Comparison of ENCODE assay signal across 1 cellular context in the genomic region with DNA sequence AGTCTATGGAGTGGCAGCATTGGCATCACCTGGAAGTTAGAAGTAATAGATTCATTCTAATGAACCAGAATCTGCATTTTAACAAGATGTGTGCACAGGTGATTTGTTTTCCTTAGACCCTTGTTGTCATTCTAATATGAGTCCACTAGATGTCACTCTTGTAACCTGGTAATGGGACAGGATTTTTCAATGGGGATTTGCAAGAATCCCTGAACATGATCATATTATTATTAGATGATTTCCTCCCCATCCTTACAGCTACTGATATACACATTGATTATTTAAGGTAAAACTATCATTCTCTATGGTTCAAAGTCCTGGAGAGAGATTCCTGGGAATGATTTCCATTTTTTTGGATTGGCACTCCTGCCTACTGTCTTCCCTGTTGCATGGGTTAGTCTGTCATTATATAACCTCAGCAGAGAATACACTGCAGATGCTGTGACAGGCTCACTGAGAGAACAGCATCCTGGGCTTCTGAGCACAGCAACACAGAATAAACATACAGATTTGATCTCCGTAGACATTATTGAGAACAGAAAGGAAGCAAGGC.
TF ChIP-seq lines count a peak whose summit lies in the region.

No MANE protein-coding gene starts in this region.

TF ChIP-seq in HEK293, 187 proteins besides CTCF, POLR2A, EP300 and RAD21 (continued from another document):
- TF ChIP-seq, protein P1, sequence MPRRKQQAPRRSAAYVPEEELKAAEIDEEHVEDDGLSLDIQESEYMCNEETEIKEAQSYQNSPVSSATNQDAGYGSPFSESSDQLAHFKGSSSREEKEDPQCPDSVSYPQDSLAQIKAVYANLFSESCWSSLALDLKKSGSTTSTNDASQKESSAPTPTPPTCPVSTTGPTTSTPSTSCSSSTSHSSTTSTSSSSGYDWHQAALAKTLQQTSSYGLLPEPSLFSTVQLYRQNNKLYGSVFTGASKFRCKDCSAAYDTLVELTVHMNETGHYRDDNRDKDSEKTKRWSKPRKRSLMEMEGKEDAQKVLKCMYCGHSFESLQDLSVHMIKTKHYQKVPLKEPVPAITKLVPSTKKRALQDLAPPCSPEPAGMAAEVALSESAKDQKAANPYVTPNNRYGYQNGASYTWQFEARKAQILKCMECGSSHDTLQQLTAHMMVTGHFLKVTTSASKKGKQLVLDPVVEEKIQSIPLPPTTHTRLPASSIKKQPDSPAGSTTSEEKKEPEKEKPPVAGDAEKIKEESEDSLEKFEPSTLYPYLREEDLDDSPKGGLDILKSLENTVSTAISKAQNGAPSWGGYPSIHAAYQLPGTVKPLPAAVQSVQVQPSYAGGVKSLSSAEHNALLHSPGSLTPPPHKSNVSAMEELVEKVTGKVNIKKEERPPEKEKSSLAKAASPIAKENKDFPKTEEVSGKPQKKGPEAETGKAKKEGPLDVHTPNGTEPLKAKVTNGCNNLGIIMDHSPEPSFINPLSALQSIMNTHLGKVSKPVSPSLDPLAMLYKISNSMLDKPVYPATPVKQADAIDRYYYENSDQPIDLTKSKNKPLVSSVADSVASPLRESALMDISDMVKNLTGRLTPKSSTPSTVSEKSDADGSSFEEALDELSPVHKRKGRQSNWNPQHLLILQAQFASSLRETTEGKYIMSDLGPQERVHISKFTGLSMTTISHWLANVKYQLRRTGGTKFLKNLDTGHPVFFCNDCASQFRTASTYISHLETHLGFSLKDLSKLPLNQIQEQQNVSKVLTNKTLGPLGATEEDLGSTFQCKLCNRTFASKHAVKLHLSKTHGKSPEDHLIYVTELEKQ (tag by site-specific recombination; IDR thresholded peaks at IDR 0.05; ENCODE audit: borderline replicate concordance), result no peak
- no peak for TF ChIP-seq ZNF37A (tag by site-specific recombination; IDR thresholded peaks at IDR 0.05)
- no peak for TF ChIP-seq PRDM4 (tag by site-specific recombination; IDR thresholded peaks at IDR 0.05)
- no peak for TF ChIP-seq ZNF266 (tag by site-specific recombination; IDR thresholded peaks at IDR 0.05; ENCODE audit: low read depth)
- no peak for TF ChIP-seq ZNF138 (tag by site-specific recombination; IDR thresholded peaks at IDR 0.05; ENCODE audit: borderline replicate concordance)
- no peak for TF ChIP-seq ZNF404 (tag by site-specific recombination; IDR thresholded peaks at IDR 0.05)
- TF ChIP-seq KLF9 (tag by site-specific recombination; IDR thresholded peaks at IDR 0.05; ENCODE audit: low read depth), result no peak
- no peak for TF ChIP-seq BCL11A (tag by site-specific recombination; IDR thresholded peaks at IDR 0.05; ENCODE audit: low read depth)
- no peak for TF ChIP-seq ZNF10 (tag by site-specific recombination; IDR thresholded peaks at IDR 0.05)
- TF ChIP-seq ZNF654 (tag by site-specific recombination; IDR thresholded peaks at IDR 0.05; ENCODE audit: low read depth), result peak; percentile 76
- no peak for TF ChIP-seq ZNF791 (tag by site-specific recombination; IDR thresholded peaks at IDR 0.05)
- TF ChIP-seq HOXC10 (CRISPR knock-in tag; IDR thresholded peaks at IDR 0.05), result no peak
- TF ChIP-seq ZFP41 (tag by site-specific recombination; IDR thresholded peaks at IDR 0.05; ENCODE audit: borderline replicate concordance), result no peak
